8 cellular contexts compared by ENCODE assay signal in the genomic region with DNA sequence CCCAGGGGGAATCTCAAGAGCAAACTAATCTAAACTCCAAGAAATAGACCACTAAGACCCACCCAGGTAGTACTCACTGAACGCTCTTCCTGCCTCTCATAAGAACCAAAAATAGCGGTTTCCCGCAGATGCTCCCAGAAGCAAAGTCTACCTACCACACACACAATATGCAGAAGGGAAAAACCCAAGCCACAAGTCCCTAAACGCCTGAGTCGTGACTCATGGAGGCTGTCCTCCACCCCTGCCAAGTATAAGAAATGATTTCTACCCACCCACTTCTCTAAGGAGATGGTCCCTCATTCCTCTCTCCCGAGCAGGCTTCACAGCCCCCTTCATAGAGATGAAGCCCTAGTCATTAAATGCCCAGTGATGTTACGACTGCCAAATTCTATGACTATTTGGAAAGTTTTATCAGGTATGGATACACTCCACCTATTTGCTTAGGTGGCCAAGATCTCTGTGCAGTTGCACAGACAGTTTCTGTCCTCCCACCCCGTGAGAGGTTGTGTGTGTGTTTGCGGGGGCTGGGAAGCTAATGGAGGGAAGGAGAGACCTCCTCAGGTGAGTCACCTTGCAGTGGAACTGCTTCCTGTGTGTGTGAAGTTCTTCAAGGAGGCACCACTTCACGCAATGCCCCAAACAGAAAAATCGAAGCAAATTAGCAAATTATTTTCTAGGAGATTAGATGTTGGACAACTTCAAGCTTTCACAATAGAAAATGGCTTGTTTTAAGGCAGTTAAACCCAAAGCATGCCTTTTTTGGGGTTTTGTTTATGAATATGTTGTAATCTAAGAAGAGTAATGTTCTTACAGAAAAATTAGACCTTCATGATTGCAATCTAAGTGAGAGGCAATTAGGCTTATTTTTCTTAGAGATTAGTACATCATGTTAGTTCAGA.
DNase-seq lines count a peak whose midpoint lies in the region; ATAC-seq and TF ChIP-seq lines count a peak whose summit lies in the region.

No MANE protein-coding gene starts in this region.

- H3K27me3 Mint-ChIP-seq in WTC11 (ENCODE audit: low read depth) (no peaks in the 10 kb centered on the region), chondrocyte (ENCODE audit: low read depth) (no peaks in the 10 kb centered on the region)
- peaks cover 0 to 6% of the 10 kb centered on the region in 2 donors for H3K27me3 Mint-ChIP-seq in stimulated activated naive B cell treated with anti-CD40 and anti-IgM and Interleukin-4, amounts not matched to agents 10 μg/mL and 1 μg/mL and 100 μg/mL, for 72 hours

- no peaks in the 10 kb centered on the region for H3K9me3 ChIP-seq in mucosa of descending colon

- H3K36me3 ChIP-seq in mucosa of descending colon (ENCODE audit: low read depth) = no peaks in the 10 kb centered on the region

- DNase-seq in Right ventricle myocardium inferior (ENCODE audit: missing footprints) (no peak), cardiac septum (ENCODE audit: low spot score) (no peak), WTC11 (ENCODE audit: low spot score) (no peak), chondrocyte (ENCODE audit: low spot score) (no peak), mucosa of descending colon (peak in 1 of 3 donors; percentile 45), AML-193 (lab: John Stamatoyannopoulos, UW) (no peak)
- DNase-seq in stimulated activated naive B cell treated with anti-CD40 and anti-IgM and Interleukin-4, amounts not matched to agents 10 μg/mL and 1 μg/mL and 100 μg/mL, for 72 hours = peak; percentile 11

- 0 out of 2 replicates have a peak, but pooled peaks cover 3% of the 10 kb centered on the region for H3K36me3 Mint-ChIP-seq in WTC11
- no peaks in the 10 kb centered on the region for H3K36me3 Mint-ChIP-seq in chondrocyte (ENCODE audit: low read depth)
- no peaks in the 10 kb centered on the region for H3K36me3 Mint-ChIP-seq in stimulated activated naive B cell treated with anti-CD40 and anti-IgM and Interleukin-4, amounts not matched to agents 10 μg/mL and 1 μg/mL and 100 μg/mL, for 72 hours

- H3K4me3 ChIP-seq in mucosa of descending colon = no peak overlapping the region

- H3K27ac Mint-ChIP-seq in WTC11 (peak overlapping the region; percentile 98), chondrocyte (ENCODE audit: unreplicated experiment) (peak overlapping the region; percentile 100)
- H3K27ac Mint-ChIP-seq in stimulated activated naive B cell treated with anti-CD40 and anti-IgM and Interleukin-4, amounts not matched to agents 10 μg/mL and 1 μg/mL and 100 μg/mL, for 72 hours = peak overlapping the region; percentile 1

- TF ChIP-seq CTCF in WTC11 (IDR thresholded peaks at IDR 0.05) = no peak
- no peak for TF ChIP-seq CTCF in chondrocyte (IDR thresholded peaks at IDR 0.05)
- no peak for TF ChIP-seq CTCF in mucosa of descending colon (IDR thresholded peaks at IDR 0.05)

- intact Hi-C loops in Right ventricle myocardium inferior (cut with DNase I) = no loop called here
- intact Hi-C loops in cardiac septum (cut with DNase I) = loop anchor here (1.0 kb wide), 1 partner anchor 27 kb away; no protein-coding TSS in a partner anchor
- intact Hi-C loops in mucosa of descending colon (cut with DNase I, micrococcal nuclease) = no loop called here

- CTCF ChIA-PET in WTC11 (lab: Charles Lee) = interaction anchor here (1.0 to 2.4 kb wide), 4 partner anchors 10 to 41 kb away, joined by 3 to 16 read pairs (median 5); no protein-coding TSS in a partner anchor

- H3K9me3 Mint-ChIP-seq in WTC11 (peaks cover 3% of the 10 kb centered on the region; the same call in 1 of the 2 replicates), chondrocyte (ENCODE audit: low read depth) (no peaks in the 10 kb centered on the region)
- H3K9me3 Mint-ChIP-seq in stimulated activated naive B cell treated with anti-CD40 and anti-IgM and Interleukin-4, amounts not matched to agents 10 μg/mL and 1 μg/mL and 100 μg/mL, for 72 hours = no peaks in the 10 kb centered on the region

- ATAC-seq in Right ventricle myocardium inferior (peak; percentile 12), WTC11 (no peak; the same call in 1 of the 2 replicates), mucosa of descending colon (peak; percentile 61), HG03457 (IDR thresholded peaks at IDR 0.05; ENCODE audit: unreplicated experiment) (no peak)
- peak; percentile 92 to 98 for ATAC-seq in stimulated activated naive B cell treated with anti-CD40 and anti-IgM and Interleukin-4, amounts not matched to agents 10 μg/mL and 1 μg/mL and 100 μg/mL, for 72 hours (replicated peaks)

- H3K4me3 Mint-ChIP-seq in WTC11 (peak overlapping the region; percentile 8), chondrocyte (ENCODE audit: unreplicated experiment) (peak overlapping the region; percentile 46)
- H3K4me3 Mint-ChIP-seq in stimulated activated naive B cell treated with anti-CD40 and anti-IgM and Interleukin-4, amounts not matched to agents 10 μg/mL and 1 μg/mL and 100 μg/mL, for 72 hours = peak overlapping the region in 1 of 2 donors; percentile 1

- H3K4me1 Mint-ChIP-seq in WTC11 (peaks cover 38% of the 10 kb centered on the region), chondrocyte (ENCODE audit: low read depth) (peaks cover 64% of the 10 kb centered on the region)
- H3K4me1 Mint-ChIP-seq in stimulated activated naive B cell treated with anti-CD40 and anti-IgM and Interleukin-4, amounts not matched to agents 10 μg/mL and 1 μg/mL and 100 μg/mL, for 72 hours = peaks cover 11 to 18% of the 10 kb centered on the region in 2 donors

- peaks cover 23% of the 10 kb centered on the region for H3K4me1 ChIP-seq in mucosa of descending colon (ENCODE audit: low read depth)

- POLR2A ChIA-PET in WTC11 (lab: Charles Lee) = interaction anchor here (0.7 to 1.8 kb wide), 2 partner anchors 21 kb away, joined by 3 to 16 read pairs; no protein-coding TSS in a partner anchor

TF ChIP-seq in WTC11, 78 proteins besides CTCF, POLR2A, EP300 and RAD21:
- TF ChIP-seq, protein P1, sequence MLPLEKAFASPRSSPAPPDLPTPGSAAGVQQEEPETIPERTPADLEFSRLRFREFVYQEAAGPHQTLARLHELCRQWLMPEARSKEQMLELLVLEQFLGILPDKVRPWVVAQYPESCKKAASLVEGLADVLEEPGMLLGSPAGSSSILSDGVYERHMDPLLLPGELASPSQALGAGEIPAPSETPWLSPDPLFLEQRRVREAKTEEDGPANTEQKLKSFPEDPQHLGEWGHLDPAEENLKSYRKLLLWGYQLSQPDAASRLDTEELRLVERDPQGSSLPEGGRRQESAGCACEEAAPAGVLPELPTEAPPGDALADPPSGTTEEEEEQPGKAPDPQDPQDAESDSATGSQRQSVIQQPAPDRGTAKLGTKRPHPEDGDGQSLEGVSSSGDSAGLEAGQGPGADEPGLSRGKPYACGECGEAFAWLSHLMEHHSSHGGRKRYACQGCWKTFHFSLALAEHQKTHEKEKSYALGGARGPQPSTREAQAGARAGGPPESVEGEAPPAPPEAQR (CRISPR knock-in tag; IDR thresholded peaks at IDR 0.05) = no peak

Comparison
In these comparisons a context has a peak if more than half of its experiments do, and no peak if none do; other contexts are left out.
1. ATAC-seq: peak in Right ventricle myocardium inferior (single experiment), mucosa of descending colon (single experiment) and stimulated activated naive B cell treated with anti-CD40 and anti-IgM and Interleukin-4, amounts not matched to agents 10 μg/mL and 1 μg/mL and 100 μg/mL, for 72 hours (2 of 2); none in WTC11 (single experiment) and HG03457 (single experiment).
2. H3K27ac Mint-ChIP-seq: peak in every context shown above with its lines; median percentile 100 in chondrocyte; 98 in WTC11; 1 in stimulated activated naive B cell treated with anti-CD40 and anti-IgM and Interleukin-4, amounts not matched to agents 10 μg/mL and 1 μg/mL and 100 μg/mL, for 72 hours.